7 cellular contexts compared by ENCODE assay signal in the genomic region with DNA sequence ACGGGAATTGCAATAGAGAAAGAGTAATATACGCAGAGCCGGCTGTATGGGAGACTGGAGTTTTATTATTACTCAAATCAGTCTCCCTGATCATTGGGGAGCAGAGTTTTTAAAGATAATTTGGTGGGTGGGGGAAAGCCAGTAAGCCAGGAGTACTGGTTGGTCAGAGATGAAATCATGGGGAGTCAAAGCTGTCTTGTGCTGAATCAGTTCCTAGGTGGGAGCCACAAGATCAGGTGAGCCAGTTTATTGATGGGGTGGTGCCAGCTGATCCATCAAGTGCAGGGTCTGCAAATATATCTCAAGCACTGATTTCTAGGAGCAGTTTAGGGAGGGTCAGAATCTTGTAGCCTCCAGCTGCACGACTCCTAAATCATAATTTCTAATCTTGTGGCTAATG.
DNase-seq lines count a peak whose midpoint lies in the region; ATAC-seq and TF ChIP-seq lines count a peak whose summit lies in the region.
"Not testable (repeated sequence)": the region's sequence is repeated elsewhere in the genome, so short reads cannot be mapped to it uniquely, and the experiment has no call there.

No MANE protein-coding gene starts in this region.

- peaks cover 13% of the 10 kb centered on the region; the same call in 2 of the 3 replicates for H3K9me3 Mint-ChIP-seq in GM23338
- H3K9me3 Mint-ChIP-seq in activated T-helper 17 cell treated with anti-CD3 and anti-CD28 coated beads, Interleukin-2, amount 50 U/mL, for 72 hours = not testable (repeated sequence)
- peaks cover 33% of the 10 kb centered on the region for H3K9me3 Mint-ChIP-seq in activated naive CD8-positive, alpha-beta T cell treated with anti-CD3 and anti-CD28 coated beads, Interleukin-2, amount 50 U/mL, for 24 hours

- peaks cover 44% of the 10 kb centered on the region for H3K4me1 Mint-ChIP-seq in GM23338
- peaks cover 71% of the 10 kb centered on the region for H3K4me1 Mint-ChIP-seq in activated T-helper 17 cell treated with anti-CD3 and anti-CD28 coated beads, Interleukin-2, amount 50 U/mL, for 72 hours
- peaks cover 100% of the 10 kb centered on the region for H3K4me1 Mint-ChIP-seq in activated naive CD8-positive, alpha-beta T cell treated with anti-CD3 and anti-CD28 coated beads, Interleukin-2, amount 50 U/mL, for 24 hours

- H3K9me2 ChIP-seq in GM23338 (ENCODE audit: insufficient read depth); hepatocyte (replicated peaks; ENCODE audit: insufficient read depth): not testable (repeated sequence)

- H3K4me2 ChIP-seq in GM23338, hepatocyte: not testable (repeated sequence)

- H3K4me1 ChIP-seq in GM23338 (ENCODE audit: insufficient read depth) (peaks cover 29% of the 10 kb centered on the region), hepatocyte (ENCODE audit: insufficient read depth) (peaks cover 21% of the 10 kb centered on the region)

- WGBS in hepatocyte (ENCODE audit: low lambda C conversion rate, missing lambda C conversion rate) = 88% methylated on average over 4 of the region's 4 CpGs

- not testable (repeated sequence) for TF ChIP-seq CTCF in GM23338 (conservative IDR thresholded peaks at IDR 0.05; ENCODE audit: low read depth in 2 of 2); hepatocyte (IDR thresholded peaks at IDR 0.05; ENCODE audit: poor library complexity)

- H3K4me3 Mint-ChIP-seq in GM23338 = not testable (repeated sequence)
- H3K4me3 Mint-ChIP-seq in activated T-helper 17 cell treated with anti-CD3 and anti-CD28 coated beads, Interleukin-2, amount 50 U/mL, for 72 hours = peak overlapping the region; percentile 76
- peak overlapping the region; percentile 5 for H3K4me3 Mint-ChIP-seq in activated naive CD8-positive, alpha-beta T cell treated with anti-CD3 and anti-CD28 coated beads, Interleukin-2, amount 50 U/mL, for 24 hours

- H3K27ac Mint-ChIP-seq in GM23338 = not testable (repeated sequence)
- peak overlapping the region; percentile 98 for H3K27ac Mint-ChIP-seq in activated T-helper 17 cell treated with anti-CD3 and anti-CD28 coated beads, Interleukin-2, amount 50 U/mL, for 72 hours
- H3K27ac Mint-ChIP-seq in activated naive CD8-positive, alpha-beta T cell treated with anti-CD3 and anti-CD28 coated beads, Interleukin-2, amount 50 U/mL, for 24 hours = peak overlapping the region; percentile 98

- ATAC-seq in GM23338; activated naive CD8-positive, alpha-beta T cell treated with anti-CD3 and anti-CD28 coated beads, Interleukin-2, amount 50 U/mL, for 24 hours: not testable (repeated sequence)
- ATAC-seq in activated CD4-positive, CD25-positive, alpha-beta regulatory T cell treated with anti-CD3 and anti-CD28 coated beads, Interleukin-2, amount 50 U/mL, for 24 hours = peak; percentile 9 to 29
- ATAC-seq in activated T-helper 17 cell treated with anti-CD3 and anti-CD28 coated beads, Interleukin-2, amount 50 U/mL, for 72 hours (replicated peaks) = peak; percentile 55

- not testable (repeated sequence) for H3K9me3 ChIP-seq in hepatocyte (ENCODE audit: low read depth)

- not testable (repeated sequence) for H3K36me3 Mint-ChIP-seq in GM23338 (ENCODE audit: low read depth); activated T-helper 17 cell treated with anti-CD3 and anti-CD28 coated beads, Interleukin-2, amount 50 U/mL, for 72 hours (ENCODE audit: low read depth); activated naive CD8-positive, alpha-beta T cell treated with anti-CD3 and anti-CD28 coated beads, Interleukin-2, amount 50 U/mL, for 24 hours (ENCODE audit: low read depth)

- not testable (repeated sequence) for H3K79me2 ChIP-seq in GM23338 (replicated peaks; ENCODE audit: insufficient read depth); hepatocyte

- H3K27me3 ChIP-seq in GM23338 (ENCODE audit: insufficient read depth); hepatocyte: not testable (repeated sequence)

- H3K27ac ChIP-seq in GM23338 (ENCODE audit: low read depth) = not testable (repeated sequence)
- H3K27ac ChIP-seq in hepatocyte = peak overlapping the region; percentile 50

- not testable (repeated sequence) for DNase-seq in GM23338 (ENCODE audit: low spot score); activated naive CD8-positive, alpha-beta T cell treated with anti-CD3 and anti-CD28 coated beads, Interleukin-2, amount 50 U/mL, for 24 hours; hepatocyte (ENCODE audit: low spot score)
- peak; percentile 52 for DNase-seq in activated CD8-positive, alpha-beta memory T cell treated with anti-CD3 and anti-CD28 coated beads for 24 hours
- DNase-seq in stimulated activated CD8-positive, alpha-beta memory T cell treated with anti-CD3 and anti-CD28 coated beads, Interleukin-4, amount 100 ng/mL, for 48 hours = peak; percentile 25

- not testable (repeated sequence) for H3K36me3 ChIP-seq in GM23338 (ENCODE audit: insufficient read depth); hepatocyte (replicated peaks; ENCODE audit: insufficient read depth, low read depth)

- not testable (repeated sequence) for H3K4me3 ChIP-seq in GM23338, hepatocyte

- 0 out of 2 replicates have a peak overlapping the region, but pooled peaks have one; percentile 69 for H2AFZ ChIP-seq in GM23338
- H2AFZ ChIP-seq in hepatocyte = not testable (repeated sequence)

- H4K20me1 ChIP-seq in GM23338 (replicated peaks; ENCODE audit: insufficient read depth); hepatocyte (ENCODE audit: insufficient read depth, poor library complexity, severe bottlenecking): not testable (repeated sequence)

- H3K27me3 Mint-ChIP-seq in GM23338 (ENCODE audit: insufficient read depth, low read depth, poor library complexity) = peaks cover 13% of the 10 kb centered on the region
- H3K27me3 Mint-ChIP-seq in activated T-helper 17 cell treated with anti-CD3 and anti-CD28 coated beads, Interleukin-2, amount 50 U/mL, for 72 hours; activated naive CD8-positive, alpha-beta T cell treated with anti-CD3 and anti-CD28 coated beads, Interleukin-2, amount 50 U/mL, for 24 hours: not testable (repeated sequence)

- not testable (repeated sequence) for H3F3A ChIP-seq in GM23338 (replicated peaks; ENCODE audit: low read depth)
